Comparison of ENCODE assay signal across 18 cellular contexts in genomic region chr3:23444386-23444785, GRCh38.
"Had no signal": no experiment of that assay in that cellular context is flagged by ENCODE, and none has a peak within 500 bp of the region (broad histone marks: within the 10 kb centered on the region; RNA-seq: fewer than 3 reads in every experiment).

No MANE protein-coding gene starts in this region.

- H3K36me3 ChIP-seq: brain microvascular endothelial cell, gastroesophageal sphincter, heart left ventricle, left lung had no signal

- H3K27ac ChIP-seq: brain microvascular endothelial cell, gastroesophageal sphincter, heart left ventricle, left lung had no signal

- FAIRE-seq: endometrium had no signal

- H3K27ac Mint-ChIP-seq: activated CD4-positive, alpha-beta T cell treated with anti-CD3 and anti-CD28 coated beads, Interleukin-2, amount 10 ng/mL, durations not matched to agents 7 days and 5 days; activated CD8-positive, alpha-beta T cell treated with anti-CD3 and anti-CD28 coated beads, Interleukin-2, amount 10 ng/mL, durations not matched to agents 7 days and 5 days; activated naive CD4-positive, alpha-beta T cell treated with anti-CD3 and anti-CD28 coated beads, Interleukin-2, amount 10 ng/mL, durations not matched to agents 7 days and 5 days; activated naive CD8-positive, alpha-beta T cell treated with anti-CD3 and anti-CD28 coated beads, Interleukin-2, amount 50 U/mL, for 24 hours; activated T-cell treated with anti-CD3 and anti-CD28 coated beads, Interleukin-2, amount 50 U/mL, for 24 hours had no signal

- H3K9me3 Mint-ChIP-seq: activated naive CD4-positive, alpha-beta T cell treated with anti-CD3 and anti-CD28 coated beads, Interleukin-2, amount 10 ng/mL, durations not matched to agents 7 days and 5 days; activated naive CD8-positive, alpha-beta T cell treated with anti-CD3 and anti-CD28 coated beads, Interleukin-2, amount 50 U/mL, for 24 hours; activated T-cell treated with anti-CD3 and anti-CD28 coated beads, Interleukin-2, amount 50 U/mL, for 24 hours had no signal

- DNase-seq: activated CD4-positive, alpha-beta T cell treated with anti-CD3 and anti-CD28 coated beads, Interleukin-2, amount 10 ng/mL, durations not matched to agents 7 days and 5 days; activated CD8-positive, alpha-beta T cell treated with anti-CD3 and anti-CD28 coated beads, Interleukin-2, amount 10 ng/mL, durations not matched to agents 7 days and 5 days; activated naive CD4-positive, alpha-beta T cell treated with anti-CD3 and anti-CD28 coated beads, Interleukin-2, amount 10 ng/mL, durations not matched to agents 7 days and 5 days; activated naive CD8-positive, alpha-beta T cell treated with anti-CD3 and anti-CD28 coated beads, Interleukin-2, amount 50 U/mL, for 24 hours; activated T-cell treated with anti-CD3 and anti-CD28 coated beads, Interleukin-2, amount 50 U/mL, for 24 hours; anterior cingulate cortex; brain microvascular endothelial cell; cortex of kidney; heart left ventricle; left lung; midbrain; occipital lobe; retina; stimulated activated CD4-positive, alpha-beta T cell treated with anti-CD3 and anti-CD28 coated beads, Interleukin-1b, Interleukin-23, amount 100 ng/mL, for 48 hours; stimulated activated CD8-positive, alpha-beta memory T cell treated with anti-CD3 and anti-CD28 coated beads, Interleukin-4, amount 100 ng/mL, for 48 hours; stimulated activated naive CD4-positive, alpha-beta T cell had no signal

- H3K4me3 Mint-ChIP-seq: activated CD4-positive, alpha-beta T cell treated with anti-CD3 and anti-CD28 coated beads, Interleukin-2, amount 10 ng/mL, durations not matched to agents 7 days and 5 days; activated CD8-positive, alpha-beta T cell treated with anti-CD3 and anti-CD28 coated beads, Interleukin-2, amount 10 ng/mL, durations not matched to agents 7 days and 5 days; activated naive CD4-positive, alpha-beta T cell treated with anti-CD3 and anti-CD28 coated beads, Interleukin-2, amount 10 ng/mL, durations not matched to agents 7 days and 5 days; activated naive CD8-positive, alpha-beta T cell treated with anti-CD3 and anti-CD28 coated beads, Interleukin-2, amount 50 U/mL, for 24 hours; activated T-cell treated with anti-CD3 and anti-CD28 coated beads, Interleukin-2, amount 50 U/mL, for 24 hours had no signal

- H3K4me3 ChIP-seq: gastroesophageal sphincter, heart left ventricle, left lung had no signal

- ATAC-seq: activated CD8-positive, alpha-beta T cell treated with anti-CD3 and anti-CD28 coated beads, Interleukin-2, amount 10 ng/mL, durations not matched to agents 7 days and 5 days; activated naive CD8-positive, alpha-beta T cell treated with anti-CD3 and anti-CD28 coated beads, Interleukin-2, amount 50 U/mL, for 24 hours; gastroesophageal sphincter; heart left ventricle; left lung had no signal

- H3K9me3 ChIP-seq: gastroesophageal sphincter, heart left ventricle, left lung had no signal

- H3K27me3 Mint-ChIP-seq: activated CD4-positive, alpha-beta T cell treated with anti-CD3 and anti-CD28 coated beads, Interleukin-2, amount 10 ng/mL, durations not matched to agents 7 days and 5 days; activated naive CD4-positive, alpha-beta T cell treated with anti-CD3 and anti-CD28 coated beads, Interleukin-2, amount 10 ng/mL, durations not matched to agents 7 days and 5 days; activated naive CD8-positive, alpha-beta T cell treated with anti-CD3 and anti-CD28 coated beads, Interleukin-2, amount 50 U/mL, for 24 hours; activated T-cell treated with anti-CD3 and anti-CD28 coated beads, Interleukin-2, amount 50 U/mL, for 24 hours had no signal
